1 cellular context compared by ENCODE assay signal in genomic region chr21:28992526-28993292, GRCh38.
TF ChIP-seq lines count a peak whose summit lies in the region.

TSS of gene LTN1 (minus strand) at chr21:28992877. CDS start at chr21:28992805, 72 bp downstream.

TF ChIP-seq in K562, 482 proteins besides CTCF, POLR2A, EP300 and RAD21 (continued from another document and continues in another):
- peak; percentile 97 for TF ChIP-seq TFAP4 (CRISPR knock-in tag; IDR thresholded peaks at IDR 0.05; ENCODE audit: borderline replicate concordance)
- TF ChIP-seq ZNF277 (CRISPR knock-in tag; IDR thresholded peaks at IDR 0.05; ENCODE audit: borderline replicate concordance): no peak
- TF ChIP-seq POU5F1 (IDR thresholded peaks at IDR 0.05; ENCODE audit: borderline replicate concordance, low read depth, low read length, partially characterized antibody): no peak
- no peak for TF ChIP-seq ARID3A (IDR thresholded peaks at IDR 0.05; ENCODE audit: borderline replicate concordance, low read depth, low read length)
- no peak for TF ChIP-seq ZBTB5 (IDR thresholded peaks at IDR 0.05)
- no peak for TF ChIP-seq PPARD (CRISPR knock-in tag; IDR thresholded peaks at IDR 0.05)
- peak; percentile 86; the same call in 1 of the 2 replicates for TF ChIP-seq PHB (CRISPR knock-in tag; IDR thresholded peaks at IDR 0.05)
- TF ChIP-seq EWSR1 (IDR thresholded peaks at IDR 0.05; ENCODE audit: borderline replicate concordance, low read depth, partially characterized antibody): no peak
- TF ChIP-seq GTF2A2 (tag; IDR thresholded peaks at IDR 0.05): no peak
- no peak for TF ChIP-seq ZBTB34 (CRISPR knock-in tag; IDR thresholded peaks at IDR 0.05)
- TF ChIP-seq GMEB1 (CRISPR knock-in tag; IDR thresholded peaks at IDR 0.05): no peak
- no peak for TF ChIP-seq KLF6 (CRISPR knock-in tag; IDR thresholded peaks at IDR 0.05; ENCODE audit: borderline replicate concordance)
- TF ChIP-seq PCBP1 (IDR thresholded peaks at IDR 0.05; ENCODE audit: low read depth, low read length, poor library complexity, severe bottlenecking): no peak
- TF ChIP-seq FOXK2 (conservative IDR thresholded peaks at IDR 0.05 in 1 of 2, IDR thresholded peaks at IDR 0.05 in 1 of 2; ENCODE audit: low read depth in 2 of 2): peak; percentile 96 to 97
- TF ChIP-seq RB1 (IDR thresholded peaks at IDR 0.05; ENCODE audit: low read depth): peak; percentile 91
- no peak for TF ChIP-seq ZNF444 (CRISPR knock-in tag; IDR thresholded peaks at IDR 0.05)
- no peak; the same call in 1 of the 2 replicates for TF ChIP-seq SMARCC2 (IDR thresholded peaks at IDR 0.05; ENCODE audit: low read depth)
- TF ChIP-seq CEBPB (tag; IDR thresholded peaks at IDR 0.05): peak; percentile 94
- TF ChIP-seq HEY1 (CRISPR knock-in tag; IDR thresholded peaks at IDR 0.05; ENCODE audit: borderline replicate concordance): no peak; the same call in 1 of the 2 replicates
- peak; percentile 93 for TF ChIP-seq HCFC1 (IDR thresholded peaks at IDR 0.05; ENCODE audit: low read depth, low read length)
- no peak for TF ChIP-seq ZNF354B (CRISPR knock-in tag; IDR thresholded peaks at IDR 0.05)
- TF ChIP-seq ZNF75A (CRISPR knock-in tag; IDR thresholded peaks at IDR 0.05): no peak
- peak; percentile 81 for TF ChIP-seq SP2 (IDR thresholded peaks at IDR 0.05; ENCODE audit: extremely low read depth, low read depth, low read length, poor library complexity, severe bottlenecking)
- TF ChIP-seq XRCC3 (IDR thresholded peaks at IDR 0.05): no peak
- TF ChIP-seq BRF2 (IDR thresholded peaks at IDR 0.05; ENCODE audit: borderline replicate concordance, insufficient read depth, insufficient read length): no peak
- TF ChIP-seq ZNF699 (CRISPR knock-in tag; IDR thresholded peaks at IDR 0.05; ENCODE audit: insufficient replicate concordance): no peak
- peak; percentile 82 for TF ChIP-seq CTBP1 (IDR thresholded peaks at IDR 0.05; ENCODE audit: borderline replicate concordance)
- no peak for TF ChIP-seq ZNF655 (CRISPR knock-in tag; IDR thresholded peaks at IDR 0.05)
- peak; percentile 45; the same call in 1 of the 2 replicates for TF ChIP-seq HIVEP1 (CRISPR knock-in tag; IDR thresholded peaks at IDR 0.05)
- peak; percentile 90 for TF ChIP-seq ELF4 (CRISPR knock-in tag; IDR thresholded peaks at IDR 0.05)
- TF ChIP-seq XRCC5 (IDR thresholded peaks at IDR 0.05; ENCODE audit: low read depth, low read length): peak; percentile 96
- TF ChIP-seq ZBTB7A (IDR thresholded peaks at IDR 0.05; ENCODE audit: borderline replicate concordance, control insufficient read depth, low read depth, low read length): peak; percentile 51; the same call in 1 of the 2 replicates
- no peak for TF ChIP-seq CHCHD3 (CRISPR knock-in tag; IDR thresholded peaks at IDR 0.05)
- TF ChIP-seq MYBL2 (IDR thresholded peaks at IDR 0.05; ENCODE audit: low read depth): no peak; the same call in 1 of the 2 replicates
- no peak for TF ChIP-seq MYBL2 (CRISPR knock-in tag; IDR thresholded peaks at IDR 0.05; ENCODE audit: borderline replicate concordance)
- no peak for TF ChIP-seq RFX1 (IDR thresholded peaks at IDR 0.05)
- TF ChIP-seq ZNF398 (CRISPR knock-in tag; IDR thresholded peaks at IDR 0.05): no peak
- no peak for TF ChIP-seq PRPF4 (IDR thresholded peaks at IDR 0.05; ENCODE audit: insufficient read depth, low read depth, low read length, poor library complexity, severe bottlenecking)
- no peak for TF ChIP-seq TCF3 (CRISPR knock-in tag; IDR thresholded peaks at IDR 0.05)
- TF ChIP-seq MITF (IDR thresholded peaks at IDR 0.05): no peak
- no peak; the same call in 1 of the 2 replicates for TF ChIP-seq AFF4 (CRISPR knock-in tag; IDR thresholded peaks at IDR 0.05)
- 0 out of 2 replicates have a peak, but pooled peaks have one; percentile 14 for TF ChIP-seq ZNF57 (CRISPR knock-in tag; IDR thresholded peaks at IDR 0.05)
- TF ChIP-seq ZNF217 (CRISPR knock-in tag; IDR thresholded peaks at IDR 0.05): no peak
- peak; percentile 60; the same call in 1 of the 2 replicates for TF ChIP-seq SMARCE1 (IDR thresholded peaks at IDR 0.05)
- TF ChIP-seq SREBF2 (CRISPR knock-in tag; IDR thresholded peaks at IDR 0.05): no peak
- no peak for TF ChIP-seq PYGO2 (tag; IDR thresholded peaks at IDR 0.05)
